Comparison of ENCODE assay signal across 2 cellular contexts in the genomic region with DNA sequence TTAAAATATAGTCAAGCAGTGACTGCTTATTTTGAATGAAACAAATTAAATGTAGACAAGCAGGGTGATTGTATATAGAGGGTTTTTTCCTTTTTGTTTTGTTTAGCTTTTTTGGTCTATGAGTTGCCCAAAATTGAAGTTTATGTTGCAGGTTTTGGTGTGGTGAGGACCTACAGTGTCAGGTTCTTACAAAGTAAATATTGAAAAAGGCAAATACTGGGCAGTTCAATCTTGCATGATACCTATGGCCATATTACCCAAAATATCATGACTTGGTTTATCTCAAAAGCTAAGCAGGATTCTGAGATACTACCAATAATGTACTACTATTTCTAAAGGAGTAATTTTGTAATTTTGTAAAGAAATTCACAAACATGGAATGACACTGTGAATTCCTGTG.
TF ChIP-seq lines count a peak whose summit lies in the region.

No MANE protein-coding gene starts in this region.

TF ChIP-seq in GM12878, 131 proteins besides CTCF, POLR2A, EP300 and RAD21:
- TF ChIP-seq NBN (IDR thresholded peaks at IDR 0.05) (no peak), SPI1 (IDR thresholded peaks at IDR 0.05; ENCODE audit: borderline replicate concordance, insufficient read depth, low read depth, low read length) (no peak), SMAD1 (IDR thresholded peaks at IDR 0.05; ENCODE audit: low read depth, partially characterized antibody) (no peak)
- TF ChIP-seq, protein P1, sequence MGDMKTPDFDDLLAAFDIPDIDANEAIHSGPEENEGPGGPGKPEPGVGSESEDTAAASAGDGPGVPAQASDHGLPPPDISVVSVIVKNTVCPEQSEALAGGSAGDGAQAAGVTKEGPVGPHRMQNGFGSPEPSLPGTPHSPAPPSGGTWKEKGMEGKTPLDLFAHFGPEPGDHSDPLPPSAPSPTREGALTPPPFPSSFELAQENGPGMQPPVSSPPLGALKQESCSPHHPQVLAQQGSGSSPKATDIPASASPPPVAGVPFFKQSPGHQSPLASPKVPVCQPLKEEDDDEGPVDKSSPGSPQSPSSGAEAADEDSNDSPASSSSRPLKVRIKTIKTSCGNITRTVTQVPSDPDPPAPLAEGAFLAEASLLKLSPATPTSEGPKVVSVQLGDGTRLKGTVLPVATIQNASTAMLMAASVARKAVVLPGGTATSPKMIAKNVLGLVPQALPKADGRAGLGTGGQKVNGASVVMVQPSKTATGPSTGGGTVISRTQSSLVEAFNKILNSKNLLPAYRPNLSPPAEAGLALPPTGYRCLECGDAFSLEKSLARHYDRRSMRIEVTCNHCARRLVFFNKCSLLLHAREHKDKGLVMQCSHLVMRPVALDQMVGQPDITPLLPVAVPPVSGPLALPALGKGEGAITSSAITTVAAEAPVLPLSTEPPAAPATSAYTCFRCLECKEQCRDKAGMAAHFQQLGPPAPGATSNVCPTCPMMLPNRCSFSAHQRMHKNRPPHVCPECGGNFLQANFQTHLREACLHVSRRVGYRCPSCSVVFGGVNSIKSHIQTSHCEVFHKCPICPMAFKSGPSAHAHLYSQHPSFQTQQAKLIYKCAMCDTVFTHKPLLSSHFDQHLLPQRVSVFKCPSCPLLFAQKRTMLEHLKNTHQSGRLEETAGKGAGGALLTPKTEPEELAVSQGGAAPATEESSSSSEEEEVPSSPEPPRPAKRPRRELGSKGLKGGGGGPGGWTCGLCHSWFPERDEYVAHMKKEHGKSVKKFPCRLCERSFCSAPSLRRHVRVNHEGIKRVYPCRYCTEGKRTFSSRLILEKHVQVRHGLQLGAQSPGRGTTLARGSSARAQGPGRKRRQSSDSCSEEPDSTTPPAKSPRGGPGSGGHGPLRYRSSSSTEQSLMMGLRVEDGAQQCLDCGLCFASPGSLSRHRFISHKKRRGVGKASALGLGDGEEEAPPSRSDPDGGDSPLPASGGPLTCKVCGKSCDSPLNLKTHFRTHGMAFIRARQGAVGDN (IDR thresholded peaks at IDR 0.05): no peak
- TF ChIP-seq, protein P2, sequence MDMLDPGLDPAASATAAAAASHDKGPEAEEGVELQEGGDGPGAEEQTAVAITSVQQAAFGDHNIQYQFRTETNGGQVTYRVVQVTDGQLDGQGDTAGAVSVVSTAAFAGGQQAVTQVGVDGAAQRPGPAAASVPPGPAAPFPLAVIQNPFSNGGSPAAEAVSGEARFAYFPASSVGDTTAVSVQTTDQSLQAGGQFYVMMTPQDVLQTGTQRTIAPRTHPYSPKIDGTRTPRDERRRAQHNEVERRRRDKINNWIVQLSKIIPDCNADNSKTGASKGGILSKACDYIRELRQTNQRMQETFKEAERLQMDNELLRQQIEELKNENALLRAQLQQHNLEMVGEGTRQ (IDR thresholded peaks at IDR 0.05; ENCODE audit: borderline replicate concordance, low read depth, low read length): no peak
- TF ChIP-seq, protein P3, sequence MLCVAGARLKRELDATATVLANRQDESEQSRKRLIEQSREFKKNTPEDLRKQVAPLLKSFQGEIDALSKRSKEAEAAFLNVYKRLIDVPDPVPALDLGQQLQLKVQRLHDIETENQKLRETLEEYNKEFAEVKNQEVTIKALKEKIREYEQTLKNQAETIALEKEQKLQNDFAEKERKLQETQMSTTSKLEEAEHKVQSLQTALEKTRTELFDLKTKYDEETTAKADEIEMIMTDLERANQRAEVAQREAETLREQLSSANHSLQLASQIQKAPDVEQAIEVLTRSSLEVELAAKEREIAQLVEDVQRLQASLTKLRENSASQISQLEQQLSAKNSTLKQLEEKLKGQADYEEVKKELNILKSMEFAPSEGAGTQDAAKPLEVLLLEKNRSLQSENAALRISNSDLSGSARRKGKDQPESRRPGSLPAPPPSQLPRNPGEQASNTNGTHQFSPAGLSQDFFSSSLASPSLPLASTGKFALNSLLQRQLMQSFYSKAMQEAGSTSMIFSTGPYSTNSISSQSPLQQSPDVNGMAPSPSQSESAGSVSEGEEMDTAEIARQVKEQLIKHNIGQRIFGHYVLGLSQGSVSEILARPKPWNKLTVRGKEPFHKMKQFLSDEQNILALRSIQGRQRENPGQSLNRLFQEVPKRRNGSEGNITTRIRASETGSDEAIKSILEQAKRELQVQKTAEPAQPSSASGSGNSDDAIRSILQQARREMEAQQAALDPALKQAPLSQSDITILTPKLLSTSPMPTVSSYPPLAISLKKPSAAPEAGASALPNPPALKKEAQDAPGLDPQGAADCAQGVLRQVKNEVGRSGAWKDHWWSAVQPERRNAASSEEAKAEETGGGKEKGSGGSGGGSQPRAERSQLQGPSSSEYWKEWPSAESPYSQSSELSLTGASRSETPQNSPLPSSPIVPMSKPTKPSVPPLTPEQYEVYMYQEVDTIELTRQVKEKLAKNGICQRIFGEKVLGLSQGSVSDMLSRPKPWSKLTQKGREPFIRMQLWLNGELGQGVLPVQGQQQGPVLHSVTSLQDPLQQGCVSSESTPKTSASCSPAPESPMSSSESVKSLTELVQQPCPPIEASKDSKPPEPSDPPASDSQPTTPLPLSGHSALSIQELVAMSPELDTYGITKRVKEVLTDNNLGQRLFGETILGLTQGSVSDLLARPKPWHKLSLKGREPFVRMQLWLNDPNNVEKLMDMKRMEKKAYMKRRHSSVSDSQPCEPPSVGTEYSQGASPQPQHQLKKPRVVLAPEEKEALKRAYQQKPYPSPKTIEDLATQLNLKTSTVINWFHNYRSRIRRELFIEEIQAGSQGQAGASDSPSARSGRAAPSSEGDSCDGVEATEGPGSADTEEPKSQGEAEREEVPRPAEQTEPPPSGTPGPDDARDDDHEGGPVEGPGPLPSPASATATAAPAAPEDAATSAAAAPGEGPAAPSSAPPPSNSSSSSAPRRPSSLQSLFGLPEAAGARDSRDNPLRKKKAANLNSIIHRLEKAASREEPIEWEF (IDR thresholded peaks at IDR 0.05; ENCODE audit: insufficient replicate concordance, low read depth, low read length): no peak
- TF ChIP-seq, protein P4, sequence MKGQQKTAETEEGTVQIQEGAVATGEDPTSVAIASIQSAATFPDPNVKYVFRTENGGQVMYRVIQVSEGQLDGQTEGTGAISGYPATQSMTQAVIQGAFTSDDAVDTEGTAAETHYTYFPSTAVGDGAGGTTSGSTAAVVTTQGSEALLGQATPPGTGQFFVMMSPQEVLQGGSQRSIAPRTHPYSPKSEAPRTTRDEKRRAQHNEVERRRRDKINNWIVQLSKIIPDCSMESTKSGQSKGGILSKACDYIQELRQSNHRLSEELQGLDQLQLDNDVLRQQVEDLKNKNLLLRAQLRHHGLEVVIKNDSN (IDR thresholded peaks at IDR 0.05; ENCODE audit: borderline replicate concordance, extremely low read length, insufficient read depth, low read depth, low read length): no peak
- TF ChIP-seq, protein P5, sequence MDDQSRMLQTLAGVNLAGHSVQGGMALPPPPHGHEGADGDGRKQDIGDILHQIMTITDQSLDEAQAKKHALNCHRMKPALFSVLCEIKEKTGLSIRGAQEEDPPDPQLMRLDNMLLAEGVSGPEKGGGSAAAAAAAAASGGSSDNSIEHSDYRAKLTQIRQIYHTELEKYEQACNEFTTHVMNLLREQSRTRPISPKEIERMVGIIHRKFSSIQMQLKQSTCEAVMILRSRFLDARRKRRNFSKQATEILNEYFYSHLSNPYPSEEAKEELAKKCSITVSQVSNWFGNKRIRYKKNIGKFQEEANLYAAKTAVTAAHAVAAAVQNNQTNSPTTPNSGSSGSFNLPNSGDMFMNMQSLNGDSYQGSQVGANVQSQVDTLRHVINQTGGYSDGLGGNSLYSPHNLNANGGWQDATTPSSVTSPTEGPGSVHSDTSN (IDR thresholded peaks at IDR 0.05; ENCODE audit: insufficient replicate concordance, low read depth, low read length): no peak
TF ChIP-seq in GM12878: peak in this region for 0.

TF ChIP-seq in WTC11, 78 proteins besides CTCF, POLR2A, EP300 and RAD21:
- TF ChIP-seq TEAD4 (CRISPR knock-in tag; IDR thresholded peaks at IDR 0.05) (no peak), MYBL2 (CRISPR knock-in tag; IDR thresholded peaks at IDR 0.05) (no peak), FOXJ3 (CRISPR knock-in tag; IDR thresholded peaks at IDR 0.05; ENCODE audit: borderline replicate concordance) (no peak), HMGA2 (CRISPR knock-in tag; IDR thresholded peaks at IDR 0.05) (no peak)
TF ChIP-seq in WTC11: peak in this region for 0.
